Comparison of ENCODE assay signal across 8 cellular contexts in the genomic region with DNA sequence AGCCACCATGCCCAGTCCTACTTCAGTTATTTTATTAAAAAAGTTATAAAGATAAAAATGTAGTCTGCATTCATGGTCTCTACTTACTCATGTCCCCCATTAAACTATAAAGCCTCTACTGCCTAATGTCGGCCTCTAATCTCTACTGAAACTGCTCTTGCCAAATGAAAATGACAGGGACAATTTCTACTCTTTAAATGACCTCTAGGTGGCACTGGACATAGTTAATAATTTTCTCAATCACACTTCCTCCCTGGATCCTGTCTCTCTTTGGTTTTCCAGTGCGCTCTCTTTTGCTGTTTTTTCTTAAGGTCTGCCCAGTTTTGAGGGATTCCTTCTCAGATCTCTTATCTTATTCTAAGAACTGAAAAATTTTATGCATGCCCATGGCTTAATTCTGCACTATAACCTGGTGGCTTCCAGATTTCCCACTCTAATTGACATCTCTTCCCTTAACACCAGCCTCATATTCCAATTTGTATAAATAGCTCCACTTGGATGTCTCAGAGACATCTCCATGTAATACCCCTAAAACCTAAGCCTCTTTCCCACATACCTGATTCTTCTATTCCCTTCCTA.
DNase-seq lines count a peak whose midpoint lies in the region.

No MANE protein-coding gene starts in this region.

- H3K27me3 Mint-ChIP-seq in T-helper 2 cell treated with Interferon-gamma antibody and Interleukin-4, amounts not matched to agents 5 μg/mL and 100 μg/mL, for 36 hours (ENCODE audit: low read depth) = peaks cover 4% of the 10 kb centered on the region

- H3K4me1 Mint-ChIP-seq in T-helper 2 cell treated with Interferon-gamma antibody and Interleukin-4, amounts not matched to agents 5 μg/mL and 100 μg/mL, for 36 hours (ENCODE audit: low read depth) = peaks cover 3% of the 10 kb centered on the region

- H3K9me3 Mint-ChIP-seq in T-helper 2 cell treated with Interferon-gamma antibody and Interleukin-4, amounts not matched to agents 5 μg/mL and 100 μg/mL, for 36 hours = no peaks in the 10 kb centered on the region

- no peak overlapping the region for H3K4me3 Mint-ChIP-seq in T-helper 2 cell treated with Interferon-gamma antibody and Interleukin-4, amounts not matched to agents 5 μg/mL and 100 μg/mL, for 36 hours

- DNase-seq in SIG-M5 treated with dmso at 0.1 percent for 504 hours (lab: John Stamatoyannopoulos, UW; ENCODE audit: unreplicated experiment) (peak; percentile 75), SIG-M5 (lab: John Stamatoyannopoulos, UW) (no peak), Kasumi-1 (lab: John Stamatoyannopoulos, UW) (peak; percentile 43 to 52), SKM-1 treated with dmso at 0.1 percent for 144 hours (lab: John Stamatoyannopoulos, UW; ENCODE audit: unreplicated experiment) (peak; percentile 56), globus pallidus (ENCODE audit: low spot score) (peak; percentile 79), substantia nigra (lab: John Stamatoyannopoulos, UW) (no peak)
- DNase-seq in T-helper 2 cell treated with Interferon-gamma antibody and Interleukin-4, amounts not matched to agents 5 μg/mL and 100 μg/mL, for 36 hours (ENCODE audit: low spot score) = no peak
- no peak for DNase-seq in activated CD4-positive, alpha-beta T cell treated with anti-CD3 and anti-CD28 coated beads, Interleukin-2, amount 50 U/mL, for 4 hours

- H3K36me3 Mint-ChIP-seq in T-helper 2 cell treated with Interferon-gamma antibody and Interleukin-4, amounts not matched to agents 5 μg/mL and 100 μg/mL, for 36 hours (ENCODE audit: low read depth) = no peaks in the 10 kb centered on the region

- H3K27ac ChIP-seq in substantia nigra (ENCODE audit: low read depth, low read length, poor library complexity, severe bottlenecking) = peak overlapping the region; percentile 54

- H3K27ac Mint-ChIP-seq in T-helper 2 cell treated with Interferon-gamma antibody and Interleukin-4, amounts not matched to agents 5 μg/mL and 100 μg/mL, for 36 hours = no peak overlapping the region

Comparison
In these comparisons a context has a peak if more than half of its experiments do, and no peak if none do; other contexts are left out.
1. DNase-seq: peak in SIG-M5 treated with dmso at 0.1 percent for 504 hours (single experiment), Kasumi-1 (2 of 2), SKM-1 treated with dmso at 0.1 percent for 144 hours (single experiment) and globus pallidus (single experiment); none in SIG-M5 (single experiment), substantia nigra (0 of 49), T-helper 2 cell treated with Interferon-gamma antibody and Interleukin-4, amounts not matched to agents 5 μg/mL and 100 μg/mL, for 36 hours (single experiment) and activated CD4-positive, alpha-beta T cell treated with anti-CD3 and anti-CD28 coated beads, Interleukin-2, amount 50 U/mL, for 4 hours (0 of 2).